In genomic region chr15:50573842-50574241, GRCh38 we compare ENCODE assay signal across 6 cellular contexts. TPM values are rescaled to one million over a fixed set of nuclear protein-coding genes. Genes with fewer than 3 reads are reported as not detected.
"Had no signal": no experiment of that assay in that cellular context is flagged by ENCODE, and none has a peak within 500 bp of the region (broad histone marks: within the 10 kb centered on the region; RNA-seq: fewer than 3 reads in every experiment).

No MANE protein-coding gene starts in this region.

RNA-seq across cellular contexts. Expression of gene USP50, which starts 27.4 kb away (rescaled TPM):
- total RNA-seq: K562, M059J, OCI-LY7, PC-3, SJSA1 had no signal
- polyA plus RNA-seq: IgD-negative memory B cell, K562 had no signal
